Comparison of ENCODE assay signal across 1 cellular context in the genomic region with DNA sequence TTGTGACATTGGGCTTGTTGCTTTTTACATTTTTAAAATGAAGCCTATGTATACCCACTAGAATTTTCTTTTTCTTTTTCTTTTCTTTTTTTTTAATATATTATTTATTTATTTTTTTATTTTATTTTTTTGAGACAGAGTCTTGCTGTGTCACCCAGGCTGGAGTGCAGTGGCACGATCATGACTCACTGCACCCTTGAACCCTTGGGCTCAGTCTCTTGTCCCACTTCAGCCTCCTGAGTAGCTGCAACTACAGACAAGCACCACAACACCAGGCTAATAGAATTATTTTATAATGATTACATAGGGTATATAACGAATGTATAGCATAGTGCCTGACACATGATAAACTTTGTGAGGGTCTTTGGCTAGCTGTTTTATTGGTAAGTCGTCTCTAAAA.
TF ChIP-seq lines count a peak whose summit lies in the region.

No MANE protein-coding gene starts in this region.

TF ChIP-seq in IMR-90, 13 proteins besides CTCF, POLR2A, EP300 and RAD21 (continued from another document):
- TF ChIP-seq, protein P1, sequence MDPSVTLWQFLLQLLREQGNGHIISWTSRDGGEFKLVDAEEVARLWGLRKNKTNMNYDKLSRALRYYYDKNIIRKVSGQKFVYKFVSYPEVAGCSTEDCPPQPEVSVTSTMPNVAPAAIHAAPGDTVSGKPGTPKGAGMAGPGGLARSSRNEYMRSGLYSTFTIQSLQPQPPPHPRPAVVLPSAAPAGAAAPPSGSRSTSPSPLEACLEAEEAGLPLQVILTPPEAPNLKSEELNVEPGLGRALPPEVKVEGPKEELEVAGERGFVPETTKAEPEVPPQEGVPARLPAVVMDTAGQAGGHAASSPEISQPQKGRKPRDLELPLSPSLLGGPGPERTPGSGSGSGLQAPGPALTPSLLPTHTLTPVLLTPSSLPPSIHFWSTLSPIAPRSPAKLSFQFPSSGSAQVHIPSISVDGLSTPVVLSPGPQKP (IDR thresholded peaks at IDR 0.05; ENCODE audit: borderline replicate concordance, low read depth, low read length): no peak
- no peak for TF ChIP-seq SMC3 (IDR thresholded peaks at IDR 0.05; ENCODE audit: low read depth, low read length)
- TF ChIP-seq, protein P2, sequence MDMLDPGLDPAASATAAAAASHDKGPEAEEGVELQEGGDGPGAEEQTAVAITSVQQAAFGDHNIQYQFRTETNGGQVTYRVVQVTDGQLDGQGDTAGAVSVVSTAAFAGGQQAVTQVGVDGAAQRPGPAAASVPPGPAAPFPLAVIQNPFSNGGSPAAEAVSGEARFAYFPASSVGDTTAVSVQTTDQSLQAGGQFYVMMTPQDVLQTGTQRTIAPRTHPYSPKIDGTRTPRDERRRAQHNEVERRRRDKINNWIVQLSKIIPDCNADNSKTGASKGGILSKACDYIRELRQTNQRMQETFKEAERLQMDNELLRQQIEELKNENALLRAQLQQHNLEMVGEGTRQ (IDR thresholded peaks at IDR 0.05; ENCODE audit: low read depth, low read length): no peak
- no peak for TF ChIP-seq RCOR1 (IDR thresholded peaks at IDR 0.05; ENCODE audit: insufficient replicate concordance, low read length)
TF ChIP-seq in IMR-90: peak in this region for 0.
